In genomic region chr11:70270104-70270876, GRCh38 we compare ENCODE assay signal across 1 cellular context.
TF ChIP-seq lines count a peak whose summit lies in the region.

Gene PPFIA1, plus strand, starts transcription at chr11:70270690. Its CDS starts 1,483 bp downstream, at chr11:70272173.

TF ChIP-seq in WTC11, 78 proteins besides CTCF, POLR2A, EP300 and RAD21 (continued from another document):
- peak; percentile 79 for TF ChIP-seq MAX (CRISPR knock-in tag; IDR thresholded peaks at IDR 0.05)
- no peak for TF ChIP-seq USF2 (CRISPR knock-in tag; IDR thresholded peaks at IDR 0.05)
- no peak for TF ChIP-seq ZNF532 (CRISPR knock-in tag; IDR thresholded peaks at IDR 0.05; ENCODE audit: borderline replicate concordance)
- no peak for TF ChIP-seq CREB1 (CRISPR knock-in tag; IDR thresholded peaks at IDR 0.05)
- TF ChIP-seq SP1 (CRISPR knock-in tag; conservative IDR thresholded peaks at IDR 0.05) = peak; percentile 94
- TF ChIP-seq ZNF232 (CRISPR knock-in tag; IDR thresholded peaks at IDR 0.05) = peak; percentile 79; the same call in 1 of the 2 replicates
- no peak for TF ChIP-seq OVOL2 (CRISPR knock-in tag; IDR thresholded peaks at IDR 0.05; ENCODE audit: borderline replicate concordance)
- TF ChIP-seq USF1 (CRISPR knock-in tag; IDR thresholded peaks at IDR 0.05) = 0 out of 2 replicates have a peak, but pooled peaks have one; percentile 54
- peak; percentile 31; the same call in 1 of the 2 replicates for TF ChIP-seq FOXP1 (CRISPR knock-in tag; IDR thresholded peaks at IDR 0.05; ENCODE audit: borderline replicate concordance)
TF ChIP-seq in WTC11: peak in this region for 11.
